ENCODE assay signal across 25 cellular contexts in genomic region chr17:6938637-6939036, GRCh38. TPM values are rescaled to one million over a fixed set of nuclear protein-coding genes. Genes with fewer than 3 reads are reported as not detected.
A peak's percentile ranks its signal among the peaks of the same experiment; 100 is the strongest.
DNase-seq lines count a peak whose midpoint lies in the region; ATAC-seq and TF ChIP-seq lines count a peak whose summit lies in the region.
"Had no signal": no experiment of that assay in that cellular context is flagged by ENCODE, and none has a peak within 500 bp of the region (broad histone marks: within the 10 kb centered on the region; RNA-seq: fewer than 3 reads in every experiment).

No MANE protein-coding gene starts in this region.

- H3K4me3 Mint-ChIP-seq in activated CD8-positive, alpha-beta memory T cell treated with anti-CD3 and anti-CD28 coated beads, Interleukin-2, amount 10 ng/mL, durations not matched to agents 7 days and 5 days, result no peak overlapping the region
- peak overlapping the region; percentile 87; the same call in 1 of the 2 replicates for H3K4me3 Mint-ChIP-seq in HFFc6
- peak overlapping the region in 3 of 10 donors; percentile 20 to 79 (median 28) for H3K4me3 Mint-ChIP-seq in naive thymus-derived CD8-positive, alpha-beta T cell
- H3K4me3 Mint-ChIP-seq in activated T-cell treated with anti-CD3 and anti-CD28 coated beads, Interleukin-2, amount 50 U/mL, for 72 hours, result no peak overlapping the region

- no peak for DNase-seq in activated CD8-positive, alpha-beta memory T cell treated with anti-CD3 and anti-CD28 coated beads, Interleukin-2, amount 10 ng/mL, durations not matched to agents 7 days and 5 days
- no peak for DNase-seq in activated CD8-positive, alpha-beta memory T cell treated with anti-CD3 and anti-CD28 coated beads, Interleukin-2, amount 50 U/mL, for 48 hours
- no peak for DNase-seq in HFFc6
- DNase-seq in UCSD-AML1 (lab: John Stamatoyannopoulos, UW; ENCODE audit: unreplicated experiment), result peak; percentile 28
- DNase-seq in naive thymus-derived CD8-positive, alpha-beta T cell, result no peak
- DNase-seq in activated T-cell treated with anti-CD3 and anti-CD28 coated beads, Interleukin-2, amount 50 U/mL, for 72 hours, result no peak
- no peak for DNase-seq in NCI-H1048 (lab: John Stamatoyannopoulos, UW)
- DNase-seq: activated CD4-positive, CD25-positive, alpha-beta regulatory T cell treated with anti-CD3 and anti-CD28 coated beads, Interleukin-2, amount 50 U/mL, for 72 hours; activated gamma-delta T cell; amniotic stem cell; Calu3; H7; MM.1S; NCI-H146; NCI-H2171; NCI-H526 treated with DMSO at 0.1 percent for 48 hours; stimulated activated CD8-positive, alpha-beta memory T cell treated with anti-CD3 and anti-CD28 coated beads, Interleukin-4, amount 100 ng/mL, for 48 hours; T-helper 9 cell had no signal

- H3K4me1 Mint-ChIP-seq in activated CD8-positive, alpha-beta memory T cell treated with anti-CD3 and anti-CD28 coated beads, Interleukin-2, amount 10 ng/mL, durations not matched to agents 7 days and 5 days, result peaks cover 17% of the 10 kb centered on the region
- H3K4me1 Mint-ChIP-seq in HFFc6 (ENCODE audit: low read depth), result peaks cover 44% of the 10 kb centered on the region
- H3K4me1 Mint-ChIP-seq in naive thymus-derived CD8-positive, alpha-beta T cell, result peaks cover 5 to 24% (median 9%) of the 10 kb centered on the region in 4 donors
- H3K4me1 Mint-ChIP-seq in activated T-cell treated with anti-CD3 and anti-CD28 coated beads, Interleukin-2, amount 50 U/mL, for 72 hours (ENCODE audit: low read depth), result no peaks in the 10 kb centered on the region

- no peak for TF ChIP-seq CTCF in HFFc6 (IDR thresholded peaks at IDR 0.05)

- H3K27me3 Mint-ChIP-seq in activated CD8-positive, alpha-beta memory T cell treated with anti-CD3 and anti-CD28 coated beads, Interleukin-2, amount 10 ng/mL, durations not matched to agents 7 days and 5 days, result no peaks in the 10 kb centered on the region
- peaks cover 5% of the 10 kb centered on the region; the same call in 1 of the 2 replicates for H3K27me3 Mint-ChIP-seq in HFFc6 (ENCODE audit: insufficient read depth)
- H3K27me3 Mint-ChIP-seq in naive thymus-derived CD8-positive, alpha-beta T cell, result no peaks in the 10 kb centered on the region
- H3K27me3 Mint-ChIP-seq in activated T-cell treated with anti-CD3 and anti-CD28 coated beads, Interleukin-2, amount 50 U/mL, for 72 hours (ENCODE audit: low read depth), result no peaks in the 10 kb centered on the region

- H3K36me3 Mint-ChIP-seq in activated CD8-positive, alpha-beta memory T cell treated with anti-CD3 and anti-CD28 coated beads, Interleukin-2, amount 10 ng/mL, durations not matched to agents 7 days and 5 days, result no peaks in the 10 kb centered on the region
- peaks cover 9% of the 10 kb centered on the region; the same call in 1 of the 2 replicates for H3K36me3 Mint-ChIP-seq in HFFc6 (ENCODE audit: low read depth)
- H3K36me3 Mint-ChIP-seq in naive thymus-derived CD8-positive, alpha-beta T cell, result peaks cover 0 to 7% (median 5%) of the 10 kb centered on the region in 3 donors
- H3K36me3 Mint-ChIP-seq in activated T-cell treated with anti-CD3 and anti-CD28 coated beads, Interleukin-2, amount 50 U/mL, for 72 hours (ENCODE audit: insufficient read depth in 2 of 2), result no peaks in the 10 kb centered on the region

- POLR2A ChIA-PET in naive thymus-derived CD8-positive, alpha-beta T cell (lab: Charles Lee), result no interaction called here

- peak; percentile 58 for ATAC-seq in activated CD8-positive, alpha-beta memory T cell treated with anti-CD3 and anti-CD28 coated beads, Interleukin-2, amount 10 ng/mL, durations not matched to agents 7 days and 5 days
- ATAC-seq in naive thymus-derived CD8-positive, alpha-beta T cell, result peak in 1 of 2 donors; percentile 27
- no peak for ATAC-seq in activated T-cell treated with anti-CD3 and anti-CD28 coated beads, Interleukin-2, amount 50 U/mL, for 72 hours (replicated peaks in 1 of 2)
- no peak for ATAC-seq in HG03520 (IDR thresholded peaks at IDR 0.05; ENCODE audit: unreplicated experiment)

- CTCF ChIA-PET in activated CD8-positive, alpha-beta memory T cell treated with anti-CD3 and anti-CD28 coated beads, Interleukin-2, amount 10 ng/mL, durations not matched to agents 7 days and 5 days (lab: Charles Lee), result interaction anchor here (1.1 to 1.6 kb wide), 3 partner anchors 11 to 67 kb away, joined by 4 to 7 read pairs (median 5); no protein-coding TSS in a partner anchor

- H3K9me3 Mint-ChIP-seq in activated CD8-positive, alpha-beta memory T cell treated with anti-CD3 and anti-CD28 coated beads, Interleukin-2, amount 10 ng/mL, durations not matched to agents 7 days and 5 days (ENCODE audit: low read depth), result no peaks in the 10 kb centered on the region
- H3K9me3 Mint-ChIP-seq in HFFc6, result no peaks in the 10 kb centered on the region
- H3K9me3 Mint-ChIP-seq in naive thymus-derived CD8-positive, alpha-beta T cell, result peaks cover 0 to 7% (median 0%) of the 10 kb centered on the region in 9 donors
- H3K9me3 Mint-ChIP-seq in activated T-cell treated with anti-CD3 and anti-CD28 coated beads, Interleukin-2, amount 50 U/mL, for 72 hours, result peaks cover 2 to 4% of the 10 kb centered on the region in 2 donors

- H3K27ac Mint-ChIP-seq in activated CD8-positive, alpha-beta memory T cell treated with anti-CD3 and anti-CD28 coated beads, Interleukin-2, amount 10 ng/mL, durations not matched to agents 7 days and 5 days, result peak overlapping the region; percentile 55
- peak overlapping the region; percentile 59; the same call in 1 of the 2 replicates for H3K27ac Mint-ChIP-seq in HFFc6
- peak overlapping the region in 8 of 10 donors; percentile 13 to 86 (median 66) for H3K27ac Mint-ChIP-seq in naive thymus-derived CD8-positive, alpha-beta T cell
- H3K27ac Mint-ChIP-seq in activated T-cell treated with anti-CD3 and anti-CD28 coated beads, Interleukin-2, amount 50 U/mL, for 72 hours, result no peak overlapping the region

RNA-seq across cellular contexts. Expression of gene ALOX12, which starts 57.2 kb away (rescaled TPM):
- total RNA-seq in activated CD8-positive, alpha-beta memory T cell treated with anti-CD3 and anti-CD28 coated beads, Interleukin-2, amount 10 ng/mL, durations not matched to agents 7 days and 5 days, result not detected
- total RNA-seq in HFFc6 (2021; fragmentation: NEBNext Ultra II Directional; extraction: Animal tissue kit (Norgen Biotek cat#: 25700)), result not detected
- not detected for total RNA-seq in naive thymus-derived CD8-positive, alpha-beta T cell
- polyA plus RNA-seq in naive thymus-derived CD8-positive, alpha-beta T cell, result under 1 TPM; 0.09 to 0.31 (median 0.12) TPM
- total RNA-seq in activated T-cell treated with anti-CD3 and anti-CD28 coated beads, Interleukin-2, amount 50 U/mL, for 72 hours, result not detected
- total RNA-seq: A673, Calu3, Daoy, lung microvascular endothelial cell, osteocyte, subcutaneous adipose tissue had no signal
- polyA plus RNA-seq: BJ had no signal
